In the genomic region with DNA sequence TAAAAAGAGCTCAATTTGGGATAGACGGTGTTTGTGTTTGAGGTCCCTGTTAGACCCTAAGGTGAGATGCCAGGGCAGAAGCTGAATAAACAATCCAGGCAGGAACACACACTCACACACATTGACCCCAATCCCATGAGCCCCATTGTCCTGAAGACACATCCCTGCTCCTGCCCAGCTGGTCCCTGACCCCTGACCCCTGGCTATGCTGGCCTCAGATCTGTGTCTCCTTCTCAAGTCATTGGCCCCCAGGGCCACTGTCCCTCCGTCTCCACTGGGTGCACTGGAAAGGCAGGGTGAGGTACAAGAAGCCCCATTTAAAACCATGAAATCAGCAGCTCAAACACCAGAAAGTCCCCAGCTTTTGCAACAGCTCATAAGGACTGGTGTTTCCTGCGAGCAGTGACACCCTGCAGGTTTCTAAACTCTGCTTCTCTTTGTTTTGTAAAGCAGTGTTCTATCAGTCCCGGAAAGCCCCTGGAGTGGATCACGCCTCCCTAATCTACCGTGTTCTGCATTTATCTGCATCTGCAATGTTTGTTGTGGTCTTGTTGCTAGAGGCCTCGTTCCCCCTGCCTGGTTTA, we compare ENCODE assay signal across 8 cellular contexts. TPM values are rescaled to one million over a fixed set of nuclear protein-coding genes. Genes with fewer than 3 reads are reported as not detected.
DNase-seq lines count a peak whose midpoint lies in the region; ATAC-seq and TF ChIP-seq lines count a peak whose summit lies in the region.

No MANE protein-coding gene starts in this region.

- peak; percentile 70 for ATAC-seq in GM21529 (IDR thresholded peaks at IDR 0.05; ENCODE audit: unreplicated experiment)

- H3K27me3 ChIP-seq in Peyer's patch (no peaks in the 10 kb centered on the region), neuronal stem cell (ENCODE audit: control insufficient read depth in 3 of 3, insufficient read depth in 3 of 3, low read depth in 1 of 3, low read length in 3 of 3) (no peaks in the 10 kb centered on the region), tibial nerve (peaks cover 0 to 67% of the 10 kb centered on the region in 2 donors)

- H3K9ac ChIP-seq in neuronal stem cell (ENCODE audit: low read depth, low read length, poor library complexity), result no peak overlapping the region

- no peak overlapping the region for H2BK5ac ChIP-seq in neuronal stem cell (ENCODE audit: low read length)

- H3K4me2 ChIP-seq in neuronal stem cell (ENCODE audit: insufficient read depth, low read length, poor library complexity, severe bottlenecking), result no peak overlapping the region

- H3K4ac ChIP-seq in neuronal stem cell (ENCODE audit: low read length), result no peak overlapping the region

- TF ChIP-seq CTCF in Peyer's patch (IDR thresholded peaks at IDR 0.05), result no peak
- no peak for TF ChIP-seq CTCF in tibial nerve (IDR thresholded peaks at IDR 0.05)

- no peak overlapping the region for H4K91ac ChIP-seq in neuronal stem cell (ENCODE audit: low read depth, low read length, poor library complexity)

- H2BK120ac ChIP-seq in neuronal stem cell (ENCODE audit: low read depth, low read length), result no peak overlapping the region

- no peak for TF ChIP-seq EP300 in tibial nerve (IDR thresholded peaks at IDR 0.05)

- peaks cover 0 to 5% (median 2%) of the 10 kb centered on the region in 4 donors for H3K4me1 ChIP-seq in Peyer's patch
- H3K4me1 ChIP-seq in neuronal stem cell (ENCODE audit: control insufficient read depth in 2 of 2, insufficient read depth in 1 of 2, low read depth in 1 of 2, low read length in 2 of 2), result peaks cover 9 to 20% of the 10 kb centered on the region in 2 donors
- peaks cover 0 to 24% (median 2%) of the 10 kb centered on the region in 4 donors for H3K4me1 ChIP-seq in tibial nerve

- H3K18ac ChIP-seq in neuronal stem cell (ENCODE audit: low read length), result no peak overlapping the region

- H2BK12ac ChIP-seq in neuronal stem cell (ENCODE audit: low read length), result no peak overlapping the region

- H3K14ac ChIP-seq in neuronal stem cell (ENCODE audit: low read length), result no peak overlapping the region

- WGBS in neuronal stem cell (ENCODE audit: extremely low coverage in 2 of 2, insufficient read length in 2 of 2, insufficient replicate concordance in 1 of 2), 2 donors, result no CpG with 5 or more reads among the region's 7 CpGs
- 22 to 26% methylated on average over 7 of the region's 7 CpGs for WGBS in tibial nerve, 2 donors

- no peaks in the 10 kb centered on the region for H3K36me3 ChIP-seq in Peyer's patch
- no peaks in the 10 kb centered on the region for H3K36me3 ChIP-seq in neuronal stem cell (replicated peaks in 1 of 2; ENCODE audit: control insufficient read depth in 2 of 2, insufficient read depth in 2 of 2, low read length in 2 of 2)
- H3K36me3 ChIP-seq in tibial nerve, result no peaks in the 10 kb centered on the region

- H3K27ac ChIP-seq in Peyer's patch (peak overlapping the region in 3 of 4 donors; percentile 34 to 63 (median 57)), neuronal stem cell (replicated peaks; ENCODE audit: low read length) (peak overlapping the region; percentile 20), tibial nerve (peak overlapping the region in 2 of 4 donors; percentile 26 to 37)

- H2AFZ ChIP-seq in neuronal stem cell (ENCODE audit: low read length), result peak overlapping the region; percentile 74

- peak; percentile 14 for DNase-seq in A172 (ENCODE audit: low spot score)
- peak in 2 of 3 donors; percentile 39 to 49 for DNase-seq in Peyer's patch
- DNase-seq in astrocyte of the hippocampus (ENCODE audit: low read depth, low spot score), result peak; percentile 7
- peak; percentile 61 for DNase-seq in neuronal stem cell (ENCODE audit: low spot score)
- DNase-seq in OCI-M2 (lab: John Stamatoyannopoulos, UW; ENCODE audit: unreplicated experiment), result no peak
- no peak for DNase-seq in NCI-H187 treated with DMSO at 0.1 percent for 48 hours (lab: John Stamatoyannopoulos, UW)
- no peak for DNase-seq in tibial nerve (ENCODE audit: low spot score in 2 of 2)

- H2AK5ac ChIP-seq in neuronal stem cell (ENCODE audit: low read depth, low read length), result no peak overlapping the region

- no peaks in the 10 kb centered on the region for H3K79me1 ChIP-seq in neuronal stem cell (ENCODE audit: low read depth, low read length)

- no peak overlapping the region for H2BK15ac ChIP-seq in neuronal stem cell (ENCODE audit: low read length)

- no peaks in the 10 kb centered on the region for H3K9me3 ChIP-seq in Peyer's patch
- H3K9me3 ChIP-seq in neuronal stem cell (replicated peaks in 1 of 2; ENCODE audit: control insufficient read depth in 2 of 2, insufficient read depth in 1 of 2, low read depth in 1 of 2, low read length in 2 of 2), result no peaks in the 10 kb centered on the region
- H3K9me3 ChIP-seq in tibial nerve, result no peaks in the 10 kb centered on the region

- H3K4me3 ChIP-seq in Peyer's patch (peak overlapping the region in 1 of 4 donors; percentile 0), neuronal stem cell (ENCODE audit: low read length in 2 of 2) (no peak overlapping the region), tibial nerve (peak overlapping the region in 1 of 4 donors; percentile 34)

- no peak overlapping the region for H4K8ac ChIP-seq in neuronal stem cell (ENCODE audit: low read depth, low read length)

- TF ChIP-seq POLR2A in Peyer's patch (IDR thresholded peaks at IDR 0.05), result no peak
- no peak for TF ChIP-seq POLR2A in tibial nerve (IDR thresholded peaks at IDR 0.05)

- no peak overlapping the region for H3K23ac ChIP-seq in neuronal stem cell (ENCODE audit: low read depth, low read length, poor library complexity)

RNA-seq across cellular contexts. Expression of gene ASGR2, which starts 18.0 kb away (rescaled TPM):
- total RNA-seq in A172 (2014; rRNA removed; shearing (Covaris generic)), result not detected in 2 replicates
- total RNA-seq in Peyer's patch, result not detected
- not detected for polyA plus RNA-seq in neuronal stem cell (2013, experiment 1 of 2)
- 0.03 TPM for polyA plus RNA-seq in neuronal stem cell (2013, experiment 2 of 2)
- total RNA-seq in tibial nerve, result under 1 TPM in 1 of 4 donors, not detected in 3; 0.60 TPM

RNA-seq across cellular contexts. Expression of gene ASGR1, which starts 46.6 kb away (rescaled TPM):
- total RNA-seq in A172 (2014; rRNA removed; shearing (Covaris generic)), result 0.86 and 0.98 TPM in 2 replicates
- 1 to 10 TPM in 1 of 4 donors, under 1 TPM in 2, not detected in 1; 0.88 to 2.5 (median 0.94) TPM for total RNA-seq in Peyer's patch
- polyA plus RNA-seq in neuronal stem cell (2013, experiment 1 of 2), result 9.1 TPM
- polyA plus RNA-seq in neuronal stem cell (2013, experiment 2 of 2), result 9.6 TPM
- total RNA-seq in tibial nerve, result 1 to 10 TPM in 1 of 4 donors, under 1 TPM in 2, not detected in 1; 0.21 to 1.5 (median 0.59) TPM

RNA-seq across cellular contexts. Expression of gene CLEC10A, which starts 52.6 kb away (rescaled TPM):
- total RNA-seq in A172 (2014; rRNA removed; shearing (Covaris generic)), result not detected in 2 replicates
- total RNA-seq in Peyer's patch (1 to 10 TPM; 1.8 to 9.9 (median 5.6) TPM), tibial nerve (10 to 100 TPM in 2 of 4 donors, 1 to 10 TPM in 2; 2.2 to 19.8 (median 10.3) TPM)
- polyA plus RNA-seq in neuronal stem cell (2013, experiment 1 of 2), result not detected
- not detected for polyA plus RNA-seq in neuronal stem cell (2013, experiment 2 of 2)

Comparison
In these comparisons a context has a peak if more than half of its experiments do, and no peak if none do; other contexts are left out.
1. DNase-seq: peak in A172 (single experiment), Peyer's patch (2 of 3), astrocyte of the hippocampus (single experiment) and neuronal stem cell (single experiment); none in OCI-M2 (single experiment), NCI-H187 treated with DMSO at 0.1 percent for 48 hours (single experiment) and tibial nerve (0 of 2).